ENCODE assay signal across 18 cellular contexts in the genomic region with DNA sequence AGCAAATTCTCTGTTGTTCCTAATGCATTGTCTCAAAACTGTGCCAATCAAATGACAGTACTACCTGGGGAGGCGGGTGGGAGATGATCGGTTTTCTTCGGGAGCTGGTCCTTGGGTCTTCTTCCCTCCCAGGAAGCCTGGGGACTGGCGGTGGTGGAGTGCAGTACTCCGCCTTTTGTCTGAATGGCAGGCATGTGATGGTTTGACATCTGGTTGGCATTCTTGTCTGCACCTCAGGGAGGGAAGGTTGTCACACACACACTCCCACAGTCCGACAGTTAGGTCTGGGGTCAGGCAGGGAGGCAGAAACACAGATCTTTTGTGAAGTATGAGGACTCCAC.
"Had no signal": no experiment of that assay in that cellular context is flagged by ENCODE, and none has a peak within 500 bp of the region (broad histone marks: within the 10 kb centered on the region; RNA-seq: fewer than 3 reads in every experiment).

No MANE protein-coding gene starts in this region.

- H3K9me3 Mint-ChIP-seq: activated CD4-positive, alpha-beta memory T cell treated with anti-CD3 and anti-CD28 coated beads, Interleukin-2, amount 10 ng/mL, durations not matched to agents 7 days and 5 days; activated naive CD4-positive, alpha-beta T cell treated with anti-CD3 and anti-CD28 coated beads, Interleukin-2, amount 10 ng/mL, durations not matched to agents 7 days and 5 days; activated T-cell treated with anti-CD3 and anti-CD28 coated beads, Interleukin-2, amount 50 U/mL, for 24 hours; natural killer cell treated with Interleukin-12 subunit alpha and Interleukin-12 subunit beta and Interleukin-15 and Interleukin-18, amount 100 ng/mL, for 72 hours; stimulated activated naive CD8-positive, alpha-beta T cell treated with anti-CD3 and anti-CD28 coated beads, Interleukin-15, amount 100 ng/mL, for 72 hours; T-cell had no signal

- H3K27me3 ChIP-seq: cardiac muscle cell, esophagus muscularis mucosa, sigmoid colon, testis, upper lobe of left lung had no signal

- H3K27ac ChIP-seq: cardiac muscle cell, esophagus muscularis mucosa, prostate gland, sigmoid colon, testis, upper lobe of left lung had no signal

- H3K36me3 ChIP-seq: cardiac muscle cell, esophagus muscularis mucosa, prostate gland, sigmoid colon, upper lobe of left lung had no signal

- H3K4me1 Mint-ChIP-seq: activated CD4-positive, alpha-beta memory T cell treated with anti-CD3 and anti-CD28 coated beads, Interleukin-2, amount 10 ng/mL, durations not matched to agents 7 days and 5 days; activated naive CD4-positive, alpha-beta T cell treated with anti-CD3 and anti-CD28 coated beads, Interleukin-2, amount 10 ng/mL, durations not matched to agents 7 days and 5 days; stimulated activated naive CD8-positive, alpha-beta T cell treated with anti-CD3 and anti-CD28 coated beads, Interleukin-15, amount 100 ng/mL, for 72 hours; T-cell had no signal

- H3K4me1 ChIP-seq: esophagus muscularis mucosa, prostate gland, sigmoid colon, testis, upper lobe of left lung had no signal

- H3K9me3 ChIP-seq: esophagus muscularis mucosa, prostate gland, sigmoid colon, testis, upper lobe of left lung had no signal

- ATAC-seq: stimulated activated naive CD8-positive, alpha-beta T cell treated with anti-CD3 and anti-CD28 coated beads, Interleukin-15, amount 100 ng/mL, for 72 hours; T-cell had no signal

- H3K4me3 Mint-ChIP-seq: activated CD4-positive, alpha-beta memory T cell treated with anti-CD3 and anti-CD28 coated beads, Interleukin-2, amount 10 ng/mL, durations not matched to agents 7 days and 5 days; activated naive CD4-positive, alpha-beta T cell treated with anti-CD3 and anti-CD28 coated beads, Interleukin-2, amount 10 ng/mL, durations not matched to agents 7 days and 5 days; activated T-cell treated with anti-CD3 and anti-CD28 coated beads, Interleukin-2, amount 50 U/mL, for 24 hours; natural killer cell treated with Interleukin-12 subunit alpha and Interleukin-12 subunit beta and Interleukin-15 and Interleukin-18, amount 100 ng/mL, for 72 hours; stimulated activated naive CD8-positive, alpha-beta T cell treated with anti-CD3 and anti-CD28 coated beads, Interleukin-15, amount 100 ng/mL, for 72 hours; T-cell had no signal

- H3K36me3 Mint-ChIP-seq: activated naive CD4-positive, alpha-beta T cell treated with anti-CD3 and anti-CD28 coated beads, Interleukin-2, amount 10 ng/mL, durations not matched to agents 7 days and 5 days; T-cell had no signal

- DNase-seq: activated CD4-positive, alpha-beta memory T cell treated with anti-CD3 and anti-CD28 coated beads, Interleukin-2, amount 10 ng/mL, durations not matched to agents 7 days and 5 days; activated CD4-positive, alpha-beta T cell treated with anti-CD3 and anti-CD28 coated beads for 1 hour; activated naive CD4-positive, alpha-beta T cell treated with anti-CD3 and anti-CD28 coated beads, Interleukin-2, amount 10 ng/mL, durations not matched to agents 7 days and 5 days; activated T-cell treated with anti-CD3 and anti-CD28 coated beads, Interleukin-2, amount 50 U/mL, for 24 hours; left ventricle myocardium superior; mesenchymal stem cell; occipital lobe; sigmoid colon; stimulated activated CD4-positive, alpha-beta T cell treated with anti-CD3 and anti-CD28 coated beads, Interleukin-1b, Interleukin-23, amount 100 ng/mL, for 48 hours; stimulated activated naive CD8-positive, alpha-beta T cell treated with anti-CD3 and anti-CD28 coated beads, Interleukin-15, amount 100 ng/mL, for 72 hours; T-cell; T1000; testis; upper lobe of left lung had no signal

- H3K4me3 ChIP-seq: cardiac muscle cell, esophagus muscularis mucosa, prostate gland, sigmoid colon, testis, upper lobe of left lung had no signal

- H3K27ac Mint-ChIP-seq: activated CD4-positive, alpha-beta memory T cell treated with anti-CD3 and anti-CD28 coated beads, Interleukin-2, amount 10 ng/mL, durations not matched to agents 7 days and 5 days; activated naive CD4-positive, alpha-beta T cell treated with anti-CD3 and anti-CD28 coated beads, Interleukin-2, amount 10 ng/mL, durations not matched to agents 7 days and 5 days; activated T-cell treated with anti-CD3 and anti-CD28 coated beads, Interleukin-2, amount 50 U/mL, for 24 hours; natural killer cell treated with Interleukin-12 subunit alpha and Interleukin-12 subunit beta and Interleukin-15 and Interleukin-18, amount 100 ng/mL, for 72 hours; stimulated activated naive CD8-positive, alpha-beta T cell treated with anti-CD3 and anti-CD28 coated beads, Interleukin-15, amount 100 ng/mL, for 72 hours; T-cell had no signal
